14 cellular contexts compared by ENCODE assay signal in genomic region chr14:61406198-61406597, GRCh38.
DNase-seq lines count a peak whose midpoint lies in the region; ATAC-seq, FAIRE-seq and TF ChIP-seq lines count a peak whose summit lies in the region.
"Had no signal": no experiment of that assay in that cellular context is flagged by ENCODE, and none has a peak within 500 bp of the region (broad histone marks: within the 10 kb centered on the region; RNA-seq: fewer than 3 reads in every experiment).

No MANE protein-coding gene starts in this region.

- peak overlapping the region; percentile 64 for H3K27ac ChIP-seq in CD4-positive, CD25-positive, alpha-beta regulatory T cell (ENCODE audit: insufficient read depth, low read length, poor library complexity, severe bottlenecking)
- H3K27ac ChIP-seq in hepatocyte, result peak overlapping the region; percentile 1
- H3K27ac ChIP-seq: BLaER1 treated with 17β-estradiol and CSF1 and Interleukin-3, amounts not matched to agents 10 nM and 100 nM; testis had no signal

- H3K36me3 Mint-ChIP-seq in CD4-positive, CD25-positive, alpha-beta regulatory T cell, result peaks cover 19% of the 10 kb centered on the region

- no peaks in the 10 kb centered on the region for H4K20me1 ChIP-seq in hepatocyte (ENCODE audit: insufficient read depth, poor library complexity, severe bottlenecking)
- H4K20me1 ChIP-seq: BLaER1 treated with 17β-estradiol and CSF1 and Interleukin-3, amounts not matched to agents 10 nM and 100 nM had no signal

- H2AFZ ChIP-seq in hepatocyte, result no peak overlapping the region

- H3K9me3 ChIP-seq in CD4-positive, CD25-positive, alpha-beta regulatory T cell (ENCODE audit: control insufficient read depth in 2 of 2, low read length in 2 of 2), result no peaks in the 10 kb centered on the region
- no peaks in the 10 kb centered on the region for H3K9me3 ChIP-seq in hepatocyte (ENCODE audit: low read depth)
- H3K9me3 ChIP-seq: testis had no signal

- no peak for FAIRE-seq in RCC 7860 (lab: Jason Lieb, UNC)

- no peaks in the 10 kb centered on the region for H3K9me3 Mint-ChIP-seq in CD4-positive, CD25-positive, alpha-beta regulatory T cell
- H3K9me3 Mint-ChIP-seq: nephron had no signal

- H3K36me3 ChIP-seq in CD4-positive, CD25-positive, alpha-beta regulatory T cell (ENCODE audit: control insufficient read depth, insufficient read depth, low read length), result peaks cover 9% of the 10 kb centered on the region
- no peaks in the 10 kb centered on the region for H3K36me3 ChIP-seq in hepatocyte (replicated peaks; ENCODE audit: insufficient read depth, low read depth)

- no peak for ATAC-seq in CD4-positive, CD25-positive, alpha-beta regulatory T cell (ENCODE audit: low read depth in 2 of 2)
- no peak for ATAC-seq in GM19324 (IDR thresholded peaks at IDR 0.05; ENCODE audit: low FRiP score, unreplicated experiment)
- ATAC-seq in activated CD4-positive, CD25-positive, alpha-beta regulatory T cell treated with anti-CD3 and anti-CD28 coated beads, Interleukin-2, amount 50 U/mL, for 24 hours, result no peak

- peak overlapping the region; percentile 75 for H3K4me3 ChIP-seq in CD4-positive, CD25-positive, alpha-beta regulatory T cell (ENCODE audit: low read depth, low read length)
- no peak overlapping the region for H3K4me3 ChIP-seq in hepatocyte
- H3K4me3 ChIP-seq: BLaER1 treated with 17β-estradiol and CSF1 and Interleukin-3, amounts not matched to agents 10 nM and 100 nM; testis had no signal

- TF ChIP-seq CTCF in hepatocyte (IDR thresholded peaks at IDR 0.05; ENCODE audit: poor library complexity), result no peak

- 23% methylated on average over 4 of the region's 4 CpGs for WGBS in hepatocyte (ENCODE audit: low lambda C conversion rate, missing lambda C conversion rate)

- peaks cover 33 to 84% (median 69%) of the 10 kb centered on the region in 4 donors for H3K4me1 Mint-ChIP-seq in CD4-positive, CD25-positive, alpha-beta regulatory T cell

- peaks cover 89% of the 10 kb centered on the region for H3K4me1 ChIP-seq in CD4-positive, CD25-positive, alpha-beta regulatory T cell (ENCODE audit: control insufficient read depth, insufficient read depth, low read length, poor library complexity, severe bottlenecking)
- no peaks in the 10 kb centered on the region for H3K4me1 ChIP-seq in hepatocyte (ENCODE audit: insufficient read depth)
- H3K4me1 ChIP-seq: testis had no signal

- no peak for DNase-seq in CD4-positive, CD25-positive, alpha-beta regulatory T cell
- DNase-seq in DMS79 treated with DMSO at 0.1 percent for 48 hours (lab: John Stamatoyannopoulos, UW) (peak; percentile 89), SK-N-DZ (ENCODE audit: low spot score) (peak; percentile 52), hepatocyte (ENCODE audit: low spot score) (no peak), kidney tubule cell (ENCODE audit: low spot score) (no peak), RCC 7860 (ENCODE audit: low spot score) (no peak)
- DNase-seq: foreskin melanocyte, left cardiac atrium, NCI-H2081 treated with DMSO at 0.1 percent for 48 hours, testis had no signal

- H3K79me2 ChIP-seq in hepatocyte, result no peaks in the 10 kb centered on the region

- H3K4me3 Mint-ChIP-seq in CD4-positive, CD25-positive, alpha-beta regulatory T cell, result peak overlapping the region; percentile 4 to 77 (median 54)
- H3K4me3 Mint-ChIP-seq: nephron had no signal

- no peaks in the 10 kb centered on the region for H3K27me3 ChIP-seq in CD4-positive, CD25-positive, alpha-beta regulatory T cell (ENCODE audit: control insufficient read depth, insufficient read depth, low read length)
- H3K27me3 ChIP-seq in hepatocyte, result no peaks in the 10 kb centered on the region
- H3K27me3 ChIP-seq: BLaER1 treated with 17β-estradiol and CSF1 and Interleukin-3, amounts not matched to agents 10 nM and 100 nM; testis had no signal

- peak overlapping the region; percentile 4 for H3K4me2 ChIP-seq in hepatocyte
- H3K4me2 ChIP-seq: BLaER1 treated with 17β-estradiol and CSF1 and Interleukin-3, amounts not matched to agents 10 nM and 100 nM had no signal

- no peaks in the 10 kb centered on the region for H3K9me2 ChIP-seq in hepatocyte (replicated peaks; ENCODE audit: insufficient read depth)

- H3K27me3 Mint-ChIP-seq in CD4-positive, CD25-positive, alpha-beta regulatory T cell, result no peaks in the 10 kb centered on the region

- H3K27ac Mint-ChIP-seq in CD4-positive, CD25-positive, alpha-beta regulatory T cell, result peak overlapping the region; percentile 79 to 96 (median 95)

Comparison
In these comparisons a context has a peak if more than half of its experiments do, and no peak if none do; other contexts are left out.
1. DNase-seq: peak in DMS79 treated with DMSO at 0.1 percent for 48 hours (single experiment) and SK-N-DZ (single experiment); none in CD4-positive, CD25-positive, alpha-beta regulatory T cell (0 of 3), hepatocyte (single experiment), kidney tubule cell (single experiment) and RCC 7860 (single experiment).